In the genomic region with DNA sequence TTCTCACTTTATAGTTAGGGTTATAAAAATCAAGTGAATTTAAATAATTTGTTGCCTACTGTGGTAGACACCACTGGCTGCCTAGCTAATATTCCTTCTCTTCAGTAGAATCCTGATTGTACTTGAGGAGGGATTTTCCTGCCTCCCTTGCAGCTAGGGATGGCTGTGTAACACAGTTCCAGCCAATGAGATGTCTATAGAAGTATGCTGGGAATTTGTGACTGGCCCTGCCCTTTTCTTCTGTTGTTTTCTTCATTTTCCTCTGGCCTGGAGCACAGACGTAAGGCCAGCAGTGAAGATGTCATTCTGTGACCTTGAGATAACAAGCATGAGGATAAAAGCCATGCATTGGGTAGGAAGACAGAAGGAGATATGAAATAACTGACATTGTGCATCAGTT, we compare ENCODE assay signal across 28 cellular contexts.
"Had no signal": no experiment of that assay in that cellular context is flagged by ENCODE, and none has a peak within 500 bp of the region (broad histone marks: within the 10 kb centered on the region; RNA-seq: fewer than 3 reads in every experiment).

No MANE protein-coding gene starts in this region.

- H3K9me3 Mint-ChIP-seq: immature natural killer cell; natural killer cell; stimulated activated memory B cell treated with anti-CD40 and anti-IgM and Interleukin-4, amounts not matched to agents 10 μg/mL and 1 μg/mL and 100 μg/mL, for 72 hours had no signal

- H3K27me3 Mint-ChIP-seq: progenitor cell of endocrine pancreas; stimulated activated naive CD8-positive, alpha-beta T cell treated with anti-CD3 and anti-CD28 coated beads, Interleukin-15, amount 100 ng/mL, for 72 hours had no signal

- H3K36me3 Mint-ChIP-seq: natural killer cell; stimulated activated memory B cell treated with anti-CD40 and anti-IgM and Interleukin-4, amounts not matched to agents 10 μg/mL and 1 μg/mL and 100 μg/mL, for 72 hours had no signal

- H3K27me3 ChIP-seq: left lung, ovary, right atrium auricular region, right lobe of liver, thyroid gland, transverse colon, upper lobe of left lung, vagina had no signal

- H3K9me3 ChIP-seq: lower lobe of right lung, ovary, right lobe of liver, thyroid gland, vagina had no signal

- H3K4me2 ChIP-seq: smooth muscle cell had no signal

- H3K4me3 Mint-ChIP-seq: immature natural killer cell; mesothelial cell of epicardium; naive B cell; natural killer cell; stimulated activated memory B cell treated with anti-CD40 and anti-IgM and Interleukin-4, amounts not matched to agents 10 μg/mL and 1 μg/mL and 100 μg/mL, for 72 hours; stimulated activated naive CD8-positive, alpha-beta T cell treated with anti-CD3 and anti-CD28 coated beads, Interleukin-15, amount 100 ng/mL, for 72 hours had no signal

- H3K4me3 ChIP-seq: left lung, lower lobe of right lung, ovary, right atrium auricular region, right lobe of liver, smooth muscle cell, thyroid gland, transverse colon, upper lobe of left lung, vagina had no signal

- H3K36me3 ChIP-seq: left lung, lower lobe of right lung, ovary, right atrium auricular region, right lobe of liver, thyroid gland, upper lobe of left lung, vagina had no signal

- H3K4me1 Mint-ChIP-seq: stimulated activated memory B cell treated with anti-CD40 and anti-IgM and Interleukin-4, amounts not matched to agents 10 μg/mL and 1 μg/mL and 100 μg/mL, for 72 hours had no signal

- H3K27ac Mint-ChIP-seq: immature natural killer cell; mesothelial cell of epicardium; naive B cell; stimulated activated memory B cell treated with anti-CD40 and anti-IgM and Interleukin-4, amounts not matched to agents 10 μg/mL and 1 μg/mL and 100 μg/mL, for 72 hours; stimulated activated naive CD8-positive, alpha-beta T cell treated with anti-CD3 and anti-CD28 coated beads, Interleukin-15, amount 100 ng/mL, for 72 hours had no signal

- DNase-seq: hypothalamus; immature natural killer cell; kidney; left colon; left lung; lower lobe of right lung; mammary epithelial cell; mesenchymal stem cell; naive B cell; natural killer cell; ovary; right lobe of liver; stimulated activated CD4-positive, alpha-beta T cell treated with anti-CD3 and anti-CD28 coated beads, Interleukin-1b, Interleukin-23, amount 100 ng/mL, for 48 hours; stimulated activated CD4-positive, alpha-beta T cell treated with anti-CD3 and anti-CD28 coated beads, Interleukin-2, amount 100 ng/mL, for 48 hours; stimulated activated CD4-positive, alpha-beta T cell treated with anti-CD3 and anti-CD28 coated beads, Interleukin-4, amount 100 ng/mL, for 4 hours; stimulated activated CD8-positive, alpha-beta memory T cell treated with anti-CD3 and anti-CD28 coated beads, Interleukin-4, amount 100 ng/mL, for 48 hours; stimulated activated naive CD4-positive, alpha-beta T cell treated with Interleukin-2 at 50 U/mL for 16 hours; stimulated activated naive CD8-positive, alpha-beta T cell treated with anti-CD3 and anti-CD28 coated beads, Interleukin-15, amount 100 ng/mL, for 72 hours; substantia nigra; thyroid gland; transverse colon; upper lobe of left lung had no signal

- H3K27ac ChIP-seq: left lung, lower lobe of right lung, ovary, right atrium auricular region, right lobe of liver, thyroid gland, transverse colon, upper lobe of left lung, vagina had no signal
